In the genomic region with DNA sequence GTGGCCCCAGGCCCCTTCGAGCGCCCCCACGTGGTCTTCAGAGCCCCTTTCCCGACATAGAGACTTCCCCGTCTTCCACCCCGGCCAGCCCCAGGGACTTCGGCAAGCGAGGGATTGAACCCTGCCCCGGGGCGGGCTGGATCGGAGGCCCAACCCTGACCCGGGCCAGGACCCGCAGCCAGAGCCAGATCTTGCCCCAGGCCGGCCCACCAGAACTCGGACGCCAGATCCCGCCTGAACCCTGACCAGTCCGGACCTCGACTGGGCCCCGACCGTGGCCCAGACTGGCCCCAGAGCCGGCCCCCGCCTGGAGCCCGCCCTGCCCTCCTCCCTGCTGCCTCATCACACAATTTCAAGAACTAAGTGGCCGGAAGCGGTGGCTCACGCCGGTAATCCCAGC, we compare ENCODE assay signal across 32 cellular contexts. TPM values are rescaled to one million over a fixed set of nuclear protein-coding genes. Genes with fewer than 3 reads are reported as not detected.
"Had no signal": no experiment of that assay in that cellular context is flagged by ENCODE, and none has a peak within 500 bp of the region (broad histone marks: within the 10 kb centered on the region; RNA-seq: fewer than 3 reads in every experiment).

No MANE protein-coding gene starts in this region.

- H3K36me3 ChIP-seq: adrenal gland, ascending aorta, breast epithelium, cardiac muscle cell, colonic mucosa, WERI-Rb-1 had no signal

- H3K27me3 ChIP-seq: ascending aorta, cardiac muscle cell, colonic mucosa had no signal

- H3K9me3 ChIP-seq: adrenal gland, colonic mucosa had no signal

- H3K4me1 ChIP-seq: adrenal gland, ascending aorta, breast epithelium, colonic mucosa had no signal

- H3K27ac Mint-ChIP-seq: activated B cell treated with CpG ODN at 0.5 μM for 24 hours; activated CD8-positive, alpha-beta T cell treated with anti-CD3 and anti-CD28 coated beads for 36 hours; activated naive CD4-positive, alpha-beta T cell treated with anti-CD3 and anti-CD28 coated beads for 36 hours; activated naive CD4-positive, alpha-beta T cell treated with anti-CD3 and anti-CD28 coated beads, Interleukin-2, amount 50 U/mL, for 24 hours; activated naive CD8-positive, alpha-beta T cell treated with anti-CD3 and anti-CD28 coated beads for 36 hours; activated naive CD8-positive, alpha-beta T cell treated with anti-CD3 and anti-CD28 coated beads, Interleukin-2, amount 50 U/mL, for 24 hours; activated T-helper 1 cell treated with anti-CD3 and anti-CD28 coated beads, Interleukin-12 subunit alpha, Interleukin-12 subunit beta, Interleukin-2, Interleukin-4 antibody, amounts not matched to agents 30 ng/mL and 10 ng/mL and 1 ng/mL, durations not matched to agents 14 hours and 24 hours and 36 hours; brain; T-helper 17 cell; T-helper 2 cell treated with Interferon-gamma antibody and Interleukin-4, amounts not matched to agents 5 μg/mL and 100 μg/mL, for 36 hours had no signal

- H3K9me3 Mint-ChIP-seq: activated B cell treated with CpG ODN at 0.5 μM for 24 hours; activated CD8-positive, alpha-beta T cell treated with anti-CD3 and anti-CD28 coated beads for 36 hours; activated naive CD4-positive, alpha-beta T cell treated with anti-CD3 and anti-CD28 coated beads for 36 hours; activated naive CD4-positive, alpha-beta T cell treated with anti-CD3 and anti-CD28 coated beads, Interleukin-2, amount 50 U/mL, for 24 hours; activated naive CD8-positive, alpha-beta T cell treated with anti-CD3 and anti-CD28 coated beads for 36 hours; activated naive CD8-positive, alpha-beta T cell treated with anti-CD3 and anti-CD28 coated beads, Interleukin-2, amount 50 U/mL, for 24 hours; activated T-cell treated with anti-CD3 and anti-CD28 coated beads, Interleukin-2, amount 50 U/mL, for 4 hours; activated T-helper 1 cell treated with anti-CD3 and anti-CD28 coated beads, Interleukin-12 subunit alpha, Interleukin-12 subunit beta, Interleukin-2, Interleukin-4 antibody, amounts not matched to agents 30 ng/mL and 10 ng/mL and 1 ng/mL, durations not matched to agents 14 hours and 24 hours and 36 hours; T-helper 2 cell treated with Interferon-gamma antibody and Interleukin-4, amounts not matched to agents 5 μg/mL and 100 μg/mL, for 36 hours had no signal

- H3K4me3 Mint-ChIP-seq: activated B cell treated with CpG ODN at 0.5 μM for 24 hours; activated CD8-positive, alpha-beta T cell treated with anti-CD3 and anti-CD28 coated beads for 36 hours; activated naive CD4-positive, alpha-beta T cell treated with anti-CD3 and anti-CD28 coated beads for 36 hours; activated naive CD4-positive, alpha-beta T cell treated with anti-CD3 and anti-CD28 coated beads, Interleukin-2, amount 50 U/mL, for 24 hours; activated naive CD8-positive, alpha-beta T cell treated with anti-CD3 and anti-CD28 coated beads for 36 hours; activated naive CD8-positive, alpha-beta T cell treated with anti-CD3 and anti-CD28 coated beads, Interleukin-2, amount 50 U/mL, for 24 hours; activated T-cell treated with anti-CD3 and anti-CD28 coated beads, Interleukin-2, amount 50 U/mL, for 4 hours; activated T-helper 1 cell treated with anti-CD3 and anti-CD28 coated beads, Interleukin-12 subunit alpha, Interleukin-12 subunit beta, Interleukin-2, Interleukin-4 antibody, amounts not matched to agents 30 ng/mL and 10 ng/mL and 1 ng/mL, durations not matched to agents 14 hours and 24 hours and 36 hours; brain; T-helper 17 cell; T-helper 2 cell treated with Interferon-gamma antibody and Interleukin-4, amounts not matched to agents 5 μg/mL and 100 μg/mL, for 36 hours had no signal

- H3K27ac ChIP-seq: adrenal gland, ascending aorta, breast epithelium, cardiac muscle cell, colonic mucosa, epithelial cell of prostate, WERI-Rb-1 had no signal

- DNase-seq: activated B cell treated with CpG ODN at 0.5 μM for 24 hours; activated CD4-positive, alpha-beta T cell treated with anti-CD3 and anti-CD28 coated beads for 48 hours; activated CD4-positive, alpha-beta T cell treated with anti-CD3 and anti-CD28 coated beads, Interleukin-2, amount 50 U/mL, for 1 hour; activated CD4-positive, alpha-beta T cell treated with anti-CD3 and anti-CD28 coated beads, Interleukin-2, amount 50 U/mL, for 48 hours; activated CD8-positive, alpha-beta memory T cell treated with anti-CD3 and anti-CD28 coated beads for 24 hours; activated CD8-positive, alpha-beta T cell treated with anti-CD3 and anti-CD28 coated beads for 36 hours; activated naive CD4-positive, alpha-beta T cell treated with anti-CD3 and anti-CD28 coated beads for 36 hours; activated naive CD8-positive, alpha-beta T cell treated with anti-CD3 and anti-CD28 coated beads for 36 hours; activated naive CD8-positive, alpha-beta T cell treated with anti-CD3 and anti-CD28 coated beads, Interleukin-2, amount 50 U/mL, for 24 hours; activated T-cell treated with anti-CD3 and anti-CD28 coated beads, Interleukin-2, amount 50 U/mL, for 4 hours; adrenal gland; amygdala; central memory CD4-positive, alpha-beta T cell; cerebellar nuclear complex; colonic mucosa; effector CD8-positive, alpha-beta T cell; foreskin fibroblast; T-helper 1 cell; T-helper 17 cell; T1000; WERI-Rb-1 had no signal

- H3K36me3 Mint-ChIP-seq: activated naive CD4-positive, alpha-beta T cell treated with anti-CD3 and anti-CD28 coated beads, Interleukin-2, amount 50 U/mL, for 24 hours; activated naive CD8-positive, alpha-beta T cell treated with anti-CD3 and anti-CD28 coated beads for 36 hours; brain had no signal

- H3K4me1 Mint-ChIP-seq: activated B cell treated with CpG ODN at 0.5 μM for 24 hours; activated naive CD4-positive, alpha-beta T cell treated with anti-CD3 and anti-CD28 coated beads, Interleukin-2, amount 50 U/mL, for 24 hours; activated naive CD8-positive, alpha-beta T cell treated with anti-CD3 and anti-CD28 coated beads for 36 hours; activated naive CD8-positive, alpha-beta T cell treated with anti-CD3 and anti-CD28 coated beads, Interleukin-2, amount 50 U/mL, for 24 hours; brain; T-helper 17 cell had no signal

- H3K4me3 ChIP-seq: adrenal gland, ascending aorta, breast epithelium, cardiac muscle cell, colonic mucosa had no signal

- H3K27me3 Mint-ChIP-seq: activated B cell treated with CpG ODN at 0.5 μM for 24 hours; activated CD8-positive, alpha-beta T cell treated with anti-CD3 and anti-CD28 coated beads for 36 hours; activated naive CD4-positive, alpha-beta T cell treated with anti-CD3 and anti-CD28 coated beads, Interleukin-2, amount 50 U/mL, for 24 hours; activated naive CD8-positive, alpha-beta T cell treated with anti-CD3 and anti-CD28 coated beads for 36 hours; activated naive CD8-positive, alpha-beta T cell treated with anti-CD3 and anti-CD28 coated beads, Interleukin-2, amount 50 U/mL, for 24 hours; brain had no signal

- ATAC-seq: activated CD4-positive, CD25-positive, alpha-beta regulatory T cell treated with anti-CD3 and anti-CD28 coated beads, Interleukin-2, amount 50 U/mL, for 24 hours; activated CD8-positive, alpha-beta T cell treated with anti-CD3 and anti-CD28 coated beads for 36 hours; activated naive CD8-positive, alpha-beta T cell treated with anti-CD3 and anti-CD28 coated beads, Interleukin-2, amount 50 U/mL, for 24 hours; activated T-cell treated with anti-CD3 and anti-CD28 coated beads, Interleukin-2, amount 50 U/mL, for 4 hours; T-helper 17 cell had no signal

RNA-seq across cellular contexts. Expression of a gene that starts 0.3 kb away (rescaled TPM):
- total RNA-seq: activated B cell treated with CpG ODN at 0.5 μM for 24 hours; activated naive CD4-positive, alpha-beta T cell treated with anti-CD3 and anti-CD28 coated beads for 36 hours; activated naive CD8-positive, alpha-beta T cell treated with anti-CD3 and anti-CD28 coated beads for 36 hours; activated T-cell treated with anti-CD3 and anti-CD28 coated beads, Interleukin-2, amount 50 U/mL, for 4 hours; activated T-helper 1 cell treated with anti-CD3 and anti-CD28 coated beads, Interleukin-12 subunit alpha, Interleukin-12 subunit beta, Interleukin-2, Interleukin-4 antibody, amounts not matched to agents 30 ng/mL and 10 ng/mL and 1 ng/mL, durations not matched to agents 14 hours and 24 hours and 36 hours; ascending aorta; dermis microvascular lymphatic vessel endothelial cell; endothelial cell of umbilical vein had no signal
